In genomic region chr4:19945501-19945900, GRCh38 we compare ENCODE assay signal across 1 cellular context.
TF ChIP-seq lines count a peak whose summit lies in the region.

No MANE protein-coding gene starts in this region.

TF ChIP-seq in HCT116, 20 proteins besides CTCF, POLR2A, EP300 and RAD21 (continued from another document):
- TF ChIP-seq REST (IDR thresholded peaks at IDR 0.05; ENCODE audit: low read depth) (no peak), CBX3 (IDR thresholded peaks at IDR 0.05; ENCODE audit: low read depth) (no peak), POLR2AphosphoS5 (IDR thresholded peaks at IDR 0.05; ENCODE audit: low read depth, low read length) (no peak), SIN3A (IDR thresholded peaks at IDR 0.05; ENCODE audit: low read depth) (no peak), EZH2 (IDR thresholded peaks at IDR 0.05) (no peak), SP1 (IDR thresholded peaks at IDR 0.05; ENCODE audit: low read depth) (no peak), YY1 (IDR thresholded peaks at IDR 0.05; ENCODE audit: extremely low read depth, insufficient replicate concordance, low read depth, low read length) (no peak), ZNF274 (IDR thresholded peaks at IDR 0.05; ENCODE audit: low read depth, low read length) (no peak), FOSL1 (IDR thresholded peaks at IDR 0.05; ENCODE audit: low read depth) (no peak), EZH2phosphoT487 (IDR thresholded peaks at IDR 0.05; ENCODE audit: borderline replicate concordance) (no peak), EGR1 (IDR thresholded peaks at IDR 0.05; ENCODE audit: low read depth) (no peak), ELF1 (IDR thresholded peaks at IDR 0.05; ENCODE audit: borderline replicate concordance, low read depth) (no peak), SRF (IDR thresholded peaks at IDR 0.05; ENCODE audit: low read depth) (no peak), CEBPB (IDR thresholded peaks at IDR 0.05; ENCODE audit: low read depth) (no peak), JUND (IDR thresholded peaks at IDR 0.05) (no peak)
